ENCODE assay signal across 8 cellular contexts in genomic region chr6:134436281-134436815, GRCh38.
DNase-seq lines count a peak whose midpoint lies in the region; TF ChIP-seq lines count a peak whose summit lies in the region.

No MANE protein-coding gene starts in this region.

- H2AK5ac ChIP-seq in H9 (ENCODE audit: insufficient read length, low read length): no peak overlapping the region

- no peaks in the 10 kb centered on the region for H3K79me1 ChIP-seq in H9 (ENCODE audit: insufficient read depth, low read depth, low read length, poor library complexity, severe bottlenecking)

- H2BK12ac ChIP-seq in H9 (ENCODE audit: insufficient read length, low read depth, low read length): no peak overlapping the region

- H3K4me3 Mint-ChIP-seq in H9: no peak overlapping the region

- H3K27me3 Mint-ChIP-seq in H9 (ENCODE audit: low read depth): no peaks in the 10 kb centered on the region

- no peak overlapping the region for H2AFZ ChIP-seq in H9 (ENCODE audit: low read length)

- no peak overlapping the region for H3T11ph ChIP-seq in H9 (ENCODE audit: low read length)

- no peaks in the 10 kb centered on the region for H3K9me3 ChIP-seq in H9 (ENCODE audit: control insufficient read depth, low read depth, low read length)

- no peak overlapping the region; a peak in 1 of 7 replicates for H3K27ac Mint-ChIP-seq in H9

- H4K8ac ChIP-seq in H9 (replicated peaks; ENCODE audit: insufficient read length, low read depth, low read length): no peak overlapping the region

- no peak overlapping the region for H3K27ac ChIP-seq in H9 (ENCODE audit: insufficient read length, low read depth, low read length)

- peaks cover 18% of the 10 kb centered on the region in 2 experiments for H3K4me1 Mint-ChIP-seq in H9

- H3K36me3 Mint-ChIP-seq in H9 (ENCODE audit: insufficient read depth in 1 of 3, low read depth in 3 of 3): no peaks in the 10 kb centered on the region

- H3K4me3 ChIP-seq in GM12864 (ENCODE audit: low read depth, low read length) (no peak overlapping the region; the same call in 1 of the 2 replicates), NB4 (ENCODE audit: low read depth, low read length) (peak overlapping the region; percentile 7), H7 (ENCODE audit: insufficient read depth, low read depth, low read length) (no peak overlapping the region)

- H3K14ac ChIP-seq in H9 (ENCODE audit: insufficient read depth, low read length): no peak overlapping the region

- no peaks in the 10 kb centered on the region for H3K23me2 ChIP-seq in H9 (ENCODE audit: insufficient read length, low read depth, low read length, poor library complexity, severe bottlenecking)

- no peak for TF ChIP-seq POLR2A in NB4 (IDR thresholded peaks at IDR 0.05; ENCODE audit: extremely low read depth, insufficient read length)

- no peak overlapping the region for H3K23ac ChIP-seq in H9 (ENCODE audit: insufficient read length, low read depth, low read length)

- no peak overlapping the region for H3K56ac ChIP-seq in H9 (ENCODE audit: insufficient read length, low read depth, low read length)

- WGBS in H9 (ENCODE audit: extremely low coverage, insufficient read length, low lambda C conversion rate): no CpG with 5 or more reads among the region's 9 CpGs

- no peak overlapping the region for H4K5ac ChIP-seq in H9 (ENCODE audit: insufficient read length, low read depth, low read length)

- no peaks in the 10 kb centered on the region for H4K20me1 ChIP-seq in H9 (ENCODE audit: control insufficient read depth, insufficient read depth, insufficient read length)

- TF ChIP-seq CTCF in GM12864 (IDR thresholded peaks at IDR 0.05; ENCODE audit: low read depth, low read length, missing control alignments): no peak
- TF ChIP-seq CTCF in NB4 (IDR thresholded peaks at IDR 0.05; ENCODE audit: low read depth, low read length): no peak
- TF ChIP-seq CTCF in H9 (conservative IDR thresholded peaks at IDR 0.05): no peak

- H2BK5ac ChIP-seq in H9 (ENCODE audit: insufficient read length, low read length): no peak overlapping the region

- H3K4me2 ChIP-seq in H9 (ENCODE audit: insufficient read depth, insufficient read length, low read length): no peak overlapping the region

- DNase-seq in GM12864 (ENCODE audit: low read depth) (peak; percentile 52), HCEC 1CT (peak; percentile 95), NB4 (ENCODE audit: low read depth) (peak; percentile 82), fibroblast of gingiva (ENCODE audit: low read depth) (peak; percentile 94), pons (ENCODE audit: low spot score) (peak; percentile 91), H9 (no peak), H7 (no peak)
- peak; percentile 51 for DNase-seq in activated CD8-positive, alpha-beta memory T cell treated with anti-CD3 and anti-CD28 coated beads, Interleukin-2, amount 50 U/mL, for 24 hours (ENCODE audit: extremely low read depth)

- no peak overlapping the region for H3K18ac ChIP-seq in H9 (ENCODE audit: insufficient read length, low read depth, low read length)

- H3K9ac ChIP-seq in H9 (ENCODE audit: extremely low read depth, insufficient read length, low read length): no peak overlapping the region

- no peak overlapping the region for H2BK20ac ChIP-seq in H9 (ENCODE audit: low read depth, low read length, poor library complexity, severe bottlenecking)

- no peak overlapping the region for H2BK15ac ChIP-seq in H9 (ENCODE audit: low read depth, low read length)

- no peaks in the 10 kb centered on the region for H3K36me3 ChIP-seq in H7 (replicated peaks; ENCODE audit: control insufficient read depth, insufficient read depth, low read length)

- H3K4ac ChIP-seq in H9 (ENCODE audit: low read depth, low read length): no peak overlapping the region

- H2BK120ac ChIP-seq in H9 (ENCODE audit: low read depth, low read length, poor library complexity, severe bottlenecking): no peak overlapping the region

- H3K27me3 ChIP-seq in H9 (ENCODE audit: insufficient read depth, low read length) (no peaks in the 10 kb centered on the region), H7 (ENCODE audit: control insufficient read depth, insufficient read depth, low read length) (no peaks in the 10 kb centered on the region)

- H4K91ac ChIP-seq in H9 (ENCODE audit: insufficient read length, low read depth, low read length): no peak overlapping the region

- no peaks in the 10 kb centered on the region for H3K9me3 Mint-ChIP-seq in H9

- no peaks in the 10 kb centered on the region for H3K4me1 ChIP-seq in H9 (ENCODE audit: insufficient read depth, low read length)

- H3K79me2 ChIP-seq in H9 (ENCODE audit: insufficient read depth, low read length): no peaks in the 10 kb centered on the region

Comparison
In these comparisons a context has a peak if more than half of its experiments do, and no peak if none do; other contexts are left out.
1. DNase-seq: peak in GM12864 (single experiment), HCEC 1CT (single experiment), NB4 (single experiment), activated CD8-positive, alpha-beta memory T cell treated with anti-CD3 and anti-CD28 coated beads, Interleukin-2, amount 50 U/mL, for 24 hours (single experiment), fibroblast of gingiva (single experiment) and pons (single experiment); none in H9 (single experiment) and H7 (single experiment).